8 cellular contexts compared by ENCODE assay signal in the genomic region with DNA sequence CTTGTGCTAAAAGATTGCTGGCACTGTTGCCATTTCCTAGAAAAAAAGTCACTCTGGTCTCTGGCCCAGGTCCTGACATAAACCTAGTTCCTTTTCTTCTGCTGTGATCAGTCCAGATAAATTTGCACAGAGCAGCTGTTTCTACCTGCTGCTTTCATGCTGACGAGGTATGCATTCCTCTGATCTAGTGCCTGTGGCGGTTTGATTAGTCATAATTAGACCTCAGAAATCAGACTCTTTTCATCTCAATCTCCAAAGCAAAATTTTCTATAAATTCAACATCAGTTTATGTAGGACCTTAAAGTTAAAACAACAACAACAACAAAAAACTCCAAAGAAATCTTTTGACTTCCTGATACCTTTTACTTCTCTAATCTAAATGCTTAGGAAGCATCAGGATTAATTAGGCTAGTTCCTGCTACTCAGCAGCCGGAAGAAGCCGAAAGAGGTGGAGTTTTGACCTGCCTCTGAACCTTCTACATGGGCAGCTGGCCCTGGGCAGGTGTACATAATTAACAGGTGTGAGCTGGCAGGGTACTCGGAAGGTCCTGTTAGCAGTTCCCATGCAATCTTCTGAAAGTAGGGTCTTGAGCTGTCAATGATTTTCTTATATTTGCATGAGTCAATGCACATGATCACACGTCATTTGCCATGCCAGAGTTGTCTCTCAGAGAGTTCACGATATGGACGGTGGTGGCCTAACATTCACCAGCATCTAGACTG.
DNase-seq lines count a peak whose midpoint lies in the region; ATAC-seq lines count a peak whose summit lies in the region.

No MANE protein-coding gene starts in this region.

- peaks cover 5 to 15% of the 10 kb centered on the region in 2 donors for H3K4me1 ChIP-seq in mucosa of rectum (ENCODE audit: control insufficient read depth in 2 of 2, insufficient read depth in 2 of 2, low read length in 2 of 2)

- H3K9ac ChIP-seq in mucosa of rectum (ENCODE audit: low read depth in 1 of 2, low read length in 2 of 2): no peak overlapping the region

- H3K36me3 ChIP-seq in mucosa of rectum (ENCODE audit: control insufficient read depth in 2 of 2, insufficient read depth in 2 of 2, low read length in 2 of 2): no peaks in the 10 kb centered on the region

- no peaks in the 10 kb centered on the region for H3K9me3 ChIP-seq in mucosa of rectum (ENCODE audit: control insufficient read depth in 2 of 2, low read length in 2 of 2)

- no peaks in the 10 kb centered on the region for H3K27me3 ChIP-seq in mucosa of rectum (ENCODE audit: control insufficient read depth in 2 of 2, insufficient read depth in 2 of 2, low read length in 2 of 2)

- H3K27ac ChIP-seq in mucosa of rectum (ENCODE audit: low read depth in 2 of 2, low read length in 2 of 2): peak overlapping the region; percentile 13 to 48

- ATAC-seq in HG02870 (IDR thresholded peaks at IDR 0.05; ENCODE audit: unreplicated experiment): peak; percentile 87

- no peak overlapping the region for H3K4me3 ChIP-seq in mucosa of rectum (ENCODE audit: low read length in 2 of 2)

- peak; percentile 10 to 38 for DNase-seq in NCI-H2081 (lab: John Stamatoyannopoulos, UW)
- DNase-seq in NCI-H2081 treated with DMSO at 0.1 percent for 48 hours (lab: John Stamatoyannopoulos, UW): no peak
- DNase-seq in NCI-H748 treated with DMSO at 0.1 percent for 48 hours (lab: John Stamatoyannopoulos, UW): peak; percentile 66
- DNase-seq in T1000 (lab: John Stamatoyannopoulos, UW): no peak
- DNase-seq in NCI-H187 treated with DMSO at 0.1 percent for 48 hours (lab: John Stamatoyannopoulos, UW): no peak
- no peak for DNase-seq in NOMO-1 (lab: John Stamatoyannopoulos, UW; ENCODE audit: unreplicated experiment in 2 of 2)

Comparison
In these comparisons a context has a peak if more than half of its experiments do, and no peak if none do; other contexts are left out.
1. DNase-seq: peak in NCI-H2081 (2 of 2) and NCI-H748 treated with DMSO at 0.1 percent for 48 hours (single experiment); none in NCI-H2081 treated with DMSO at 0.1 percent for 48 hours (single experiment), T1000 (single experiment), NCI-H187 treated with DMSO at 0.1 percent for 48 hours (single experiment) and NOMO-1 (0 of 2).